Comparison of ENCODE assay signal across 1 cellular context in genomic region chr1:46735708-46736324, GRCh38.
TF ChIP-seq lines count a peak whose summit lies in the region.

No MANE protein-coding gene starts in this region.

TF ChIP-seq in K562, 482 proteins besides CTCF, POLR2A, EP300 and RAD21 (continued from another document and continues in another):
- peak; percentile 76; the same call in 1 of the 2 replicates for TF ChIP-seq CHAMP1 (IDR thresholded peaks at IDR 0.05)
- no peak for TF ChIP-seq CXXC5 (CRISPR knock-in tag; IDR thresholded peaks at IDR 0.05)
- peak in 1 of 2 experiments; percentile 97 for TF ChIP-seq AFF1 (IDR thresholded peaks at IDR 0.05; ENCODE audit: low read depth in 1 of 2, partially characterized antibody in 2 of 2)
- TF ChIP-seq SRF (CRISPR knock-in tag; IDR thresholded peaks at IDR 0.05): peak in 1 of 2 experiments; percentile 64; a peak in 1 of 4 replicates
- peak; percentile 42; the same call in 1 of the 2 replicates for TF ChIP-seq ZNF511 (CRISPR knock-in tag; IDR thresholded peaks at IDR 0.05)
- 0 out of 2 replicates have a peak, but pooled peaks have one; percentile 60 for TF ChIP-seq HDAC2 (IDR thresholded peaks at IDR 0.05)
- TF ChIP-seq ZNF316 (IDR thresholded peaks at IDR 0.05): peak; percentile 46; the same call in 1 of the 2 replicates
- peak; percentile 64; the same call in 1 of the 2 replicates for TF ChIP-seq TEAD2 (tag; IDR thresholded peaks at IDR 0.05)
- TF ChIP-seq ZEB2 (IDR thresholded peaks at IDR 0.05): no peak
- no peak for TF ChIP-seq ADNP (tag; IDR thresholded peaks at IDR 0.05)
- no peak for TF ChIP-seq JUN (IDR thresholded peaks at IDR 0.05; ENCODE audit: borderline replicate concordance, low read depth, low read length)
- TF ChIP-seq JUN (CRISPR knock-in tag; IDR thresholded peaks at IDR 0.05; ENCODE audit: borderline replicate concordance): no peak
- TF ChIP-seq YBX1 (IDR thresholded peaks at IDR 0.05): no peak
- TF ChIP-seq RB1 (IDR thresholded peaks at IDR 0.05; ENCODE audit: low read depth): 0 out of 2 replicates have a peak, but pooled peaks have one; percentile 17
- no peak for TF ChIP-seq ATF7 (IDR thresholded peaks at IDR 0.05)
- no peak for TF ChIP-seq RBFOX2 (IDR thresholded peaks at IDR 0.05; ENCODE audit: low read depth, low read length)
- peak; percentile 14; the same call in 1 of the 2 replicates for TF ChIP-seq VEZF1 (CRISPR knock-in tag; IDR thresholded peaks at IDR 0.05)
- TF ChIP-seq DMBX1 (CRISPR knock-in tag; IDR thresholded peaks at IDR 0.05; ENCODE audit: borderline replicate concordance): peak; percentile 69; the same call in 1 of the 2 replicates
- 0 out of 2 replicates have a peak, but pooled peaks have one; percentile 14 for TF ChIP-seq SMAD3 (CRISPR knock-in tag; conservative IDR thresholded peaks at IDR 0.05)
- TF ChIP-seq TCFL5 (CRISPR knock-in tag; conservative IDR thresholded peaks at IDR 0.05): no peak
- no peak for TF ChIP-seq ZNF785 (CRISPR knock-in tag; IDR thresholded peaks at IDR 0.05)
- TF ChIP-seq ZNF398 (CRISPR knock-in tag; IDR thresholded peaks at IDR 0.05): no peak
- TF ChIP-seq NR2C1 (IDR thresholded peaks at IDR 0.05): no peak
- TF ChIP-seq NR2C1 (tag; IDR thresholded peaks at IDR 0.05): 0 out of 2 replicates have a peak, but pooled peaks have one; percentile 24
- TF ChIP-seq ZBTB2 (IDR thresholded peaks at IDR 0.05): no peak
- TF ChIP-seq ZNF586 (CRISPR knock-in tag; conservative IDR thresholded peaks at IDR 0.05): no peak
- TF ChIP-seq NCOA1 (IDR thresholded peaks at IDR 0.05; ENCODE audit: low read depth): peak; percentile 59; the same call in 1 of the 2 replicates
- no peak for TF ChIP-seq ZNF274 (IDR thresholded peaks at IDR 0.05; ENCODE audit: borderline replicate concordance, low read depth, low read length)
- no peak for TF ChIP-seq PPARD (CRISPR knock-in tag; IDR thresholded peaks at IDR 0.05)
- peak; percentile 56 for TF ChIP-seq GABPB1 (CRISPR knock-in tag; IDR thresholded peaks at IDR 0.05)
- TF ChIP-seq SMC3 (conservative IDR thresholded peaks at IDR 0.05; ENCODE audit: insufficient read depth, low read depth, low read length): 0 out of 2 replicates have a peak, but pooled peaks have one; percentile 28
- peak; percentile 98 for TF ChIP-seq MIER1 (IDR thresholded peaks at IDR 0.05; ENCODE audit: low read depth)
- no peak for TF ChIP-seq ERF (CRISPR knock-in tag; IDR thresholded peaks at IDR 0.05)
- TF ChIP-seq NUFIP1 (IDR thresholded peaks at IDR 0.05; ENCODE audit: partially characterized antibody): no peak
- TF ChIP-seq ILF3 (IDR thresholded peaks at IDR 0.05; ENCODE audit: borderline replicate concordance): no peak
- 0 out of 2 replicates have a peak, but pooled peaks have one; percentile 64 for TF ChIP-seq CREB3 (tag; conservative IDR thresholded peaks at IDR 0.05; ENCODE audit: low read depth)
- TF ChIP-seq RNF219 (CRISPR knock-in tag; IDR thresholded peaks at IDR 0.05): no peak
